8 cellular contexts compared by ENCODE assay signal in the genomic region with DNA sequence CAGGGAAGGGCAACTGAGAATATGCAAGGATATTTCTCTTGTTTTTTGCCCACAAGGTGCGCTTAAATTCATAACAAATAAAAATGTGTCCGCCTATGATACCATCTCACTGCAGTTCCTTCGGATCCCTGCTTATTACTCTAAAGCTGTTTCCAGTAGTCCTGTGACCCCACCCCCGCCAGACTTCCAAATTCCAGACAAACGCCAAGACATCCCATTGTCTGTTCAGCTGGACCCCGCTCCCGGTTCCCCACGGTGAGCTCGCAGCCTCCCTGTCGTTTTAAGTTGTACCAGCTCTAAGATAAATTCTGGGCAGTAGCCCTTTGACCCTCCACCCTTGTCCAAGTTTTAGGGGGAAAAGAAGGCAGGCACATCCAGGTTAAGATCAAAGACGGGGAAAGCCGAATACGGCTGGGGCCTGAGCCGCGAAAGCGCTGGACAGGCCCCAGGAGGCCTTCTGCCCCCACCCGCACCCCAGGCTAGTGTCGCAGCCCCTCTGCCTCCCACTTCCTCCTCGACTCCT. TPM values are rescaled to one million over a fixed set of nuclear protein-coding genes. Genes with fewer than 3 reads are reported as not detected.
DNase-seq lines count a peak whose midpoint lies in the region; ATAC-seq and TF ChIP-seq lines count a peak whose summit lies in the region.

No MANE protein-coding gene starts in this region.

- H3K9me3 ChIP-seq in iPS-15b (ENCODE audit: control insufficient read depth, insufficient read depth, low read length) = no peaks in the 10 kb centered on the region
- no peaks in the 10 kb centered on the region for H3K9me3 ChIP-seq in smooth muscle cell (replicated peaks; ENCODE audit: low read depth)

- H4K20me1 ChIP-seq in smooth muscle cell (ENCODE audit: low read depth) = peaks cover 33% of the 10 kb centered on the region

- H3K4me3 ChIP-seq in iPS-15b (ENCODE audit: low read depth, low read length) (peak overlapping the region; percentile 90), smooth muscle cell (peak overlapping the region; percentile 75)

- peak overlapping the region; percentile 92 for H3K4me2 ChIP-seq in smooth muscle cell

- 0% methylated on average over 18 of the region's 19 CpGs for WGBS in smooth muscle cell (ENCODE audit: low lambda C conversion rate)

- CTCF ChIA-PET in GM10248 (lab: Yijun Ruan, JAX) = interaction anchor here (0.6 to 3.4 kb wide), 30 partner anchors 9 to 169 kb away, joined by 3 to 46 read pairs (median 4); a partner anchor contains a TSS

- H3F3A ChIP-seq in smooth muscle cell (ENCODE audit: low read depth) = peaks cover 13% of the 10 kb centered on the region

- peaks cover 48% of the 10 kb centered on the region for H3K79me2 ChIP-seq in smooth muscle cell (ENCODE audit: low read depth)

- H3K4me3 Mint-ChIP-seq in activated naive CD8-positive, alpha-beta T cell = peak overlapping the region; percentile 96

- peaks cover 53% of the 10 kb centered on the region for H3K4me1 Mint-ChIP-seq in activated naive CD8-positive, alpha-beta T cell (ENCODE audit: low read depth)

- peak overlapping the region; percentile 95 for H3K27ac Mint-ChIP-seq in activated naive CD8-positive, alpha-beta T cell

- no peaks in the 10 kb centered on the region for H3K27me3 Mint-ChIP-seq in activated naive CD8-positive, alpha-beta T cell

- TF ChIP-seq CTCF in GM10248 (IDR thresholded peaks at IDR 0.05; ENCODE audit: control extremely low read depth, extremely low read depth, low read depth, missing control alignments) (no peak), smooth muscle cell (IDR thresholded peaks at IDR 0.05; ENCODE audit: borderline replicate concordance, insufficient read depth, poor library complexity, severe bottlenecking) (no peak)

- no peaks in the 10 kb centered on the region for H3K36me3 Mint-ChIP-seq in activated naive CD8-positive, alpha-beta T cell

- no peak overlapping the region for H2AFZ ChIP-seq in smooth muscle cell (ENCODE audit: low read depth)

- peak; percentile 26 for ATAC-seq in HG02884 (IDR thresholded peaks at IDR 0.05; ENCODE audit: unreplicated experiment)
- no peak for ATAC-seq in HG03378 (IDR thresholded peaks at IDR 0.05; ENCODE audit: unreplicated experiment)
- ATAC-seq in activated CD4-positive, CD25-positive, alpha-beta regulatory T cell treated with anti-CD3 and anti-CD28 coated beads, Interleukin-2, amount 50 U/mL, for 24 hours = no peak

- peak overlapping the region; percentile 91 for H3K27ac ChIP-seq in smooth muscle cell (ENCODE audit: low read depth)

- H3K9ac ChIP-seq in iPS-15b (ENCODE audit: low read depth, low read length) (peak overlapping the region; percentile 57), smooth muscle cell (ENCODE audit: low read depth) (peak overlapping the region; percentile 93)

- H3K27me3 ChIP-seq in iPS-15b (ENCODE audit: control insufficient read depth, insufficient read depth, low read length) (no peaks in the 10 kb centered on the region), smooth muscle cell (ENCODE audit: low read depth) (no peaks in the 10 kb centered on the region)

- POLR2A ChIA-PET in GM10248 (lab: Yijun Ruan, JAX) = interaction anchor here (0.6 to 5.0 kb wide), 5 partner anchors 12 to 1730 kb away, joined by 3 to 107 read pairs (median 5); a partner anchor contains a TSS

- H3K9me3 Mint-ChIP-seq in activated naive CD8-positive, alpha-beta T cell (ENCODE audit: low read depth) = no peaks in the 10 kb centered on the region

- H3K4me1 ChIP-seq in iPS-15b (ENCODE audit: control insufficient read depth, insufficient read depth, low read length) (peaks cover 11% of the 10 kb centered on the region), smooth muscle cell (ENCODE audit: low read depth) (peaks cover 29% of the 10 kb centered on the region)

- DNase-seq in GM10248 (ENCODE audit: extremely low spot score) (peak; percentile 47), smooth muscle cell (lab: John Stamatoyannopoulos, UW; ENCODE audit: unreplicated experiment) (peak; percentile 27), globus pallidus (ENCODE audit: low spot score) (no peak)

- H3K36me3 ChIP-seq in iPS-15b (ENCODE audit: control insufficient read depth, insufficient read depth, low read length) (peaks cover 7% of the 10 kb centered on the region), smooth muscle cell (ENCODE audit: low read depth) (peaks cover 10% of the 10 kb centered on the region)

RNA-seq across cellular contexts. Expression of a gene that starts 0.6 kb away (rescaled TPM):
- 166 and 205 TPM in 2 replicates for total RNA-seq in smooth muscle cell
- 87.3 and 90.6 TPM in 2 replicates for polyA plus RNA-seq in smooth muscle cell

RNA-seq across cellular contexts. Expression of a gene that starts 10.6 kb away (rescaled TPM):
- total RNA-seq in smooth muscle cell = 2,766 and 3,271 TPM in 2 replicates
- polyA plus RNA-seq in smooth muscle cell = 589 and 653 TPM in 2 replicates
